Comparison of ENCODE assay signal across 26 cellular contexts in the genomic region with DNA sequence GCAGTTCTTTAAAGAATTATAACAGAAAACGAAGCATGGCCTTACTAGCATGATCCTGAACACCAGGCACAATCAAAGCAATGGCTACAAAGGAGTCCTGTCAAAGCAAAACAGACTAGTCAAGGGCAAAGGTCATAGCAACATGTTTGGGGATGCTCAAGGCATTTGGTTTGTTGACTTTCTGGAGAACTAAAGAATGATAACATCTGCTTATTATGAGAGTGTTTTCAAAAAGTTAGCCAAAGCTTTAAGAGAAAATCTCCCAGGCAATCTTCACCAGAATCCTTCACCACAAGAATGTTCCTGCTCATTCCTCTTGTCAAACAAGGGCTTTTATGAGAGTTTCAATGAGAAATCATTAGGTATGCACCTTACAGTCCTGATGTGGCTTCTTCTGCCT.
DNase-seq lines count a peak whose midpoint lies in the region; ATAC-seq, FAIRE-seq and TF ChIP-seq lines count a peak whose summit lies in the region.
"Had no signal": no experiment of that assay in that cellular context is flagged by ENCODE, and none has a peak within 500 bp of the region (broad histone marks: within the 10 kb centered on the region; RNA-seq: fewer than 3 reads in every experiment).

No MANE protein-coding gene starts in this region.

- no peak for ATAC-seq in activated CD8-positive, alpha-beta T cell treated with anti-CD3 and anti-CD28 coated beads for 36 hours
- ATAC-seq: A549, GM12878, K562, Panc1 had no signal

- TF ChIP-seq CTCF in BJ (IDR thresholded peaks at IDR 0.05; ENCODE audit: insufficient read depth, low read depth, low read length) (no peak), HFFc6 (IDR thresholded peaks at IDR 0.05) (no peak), astrocyte (IDR thresholded peaks at IDR 0.05; ENCODE audit: insufficient read depth, low read depth, low read length) (no peak)
- TF ChIP-seq CTCF in activated CD8-positive, alpha-beta T cell treated with anti-CD3 and anti-CD28 coated beads for 36 hours (IDR thresholded peaks at IDR 0.05), result no peak

- CTCF ChIA-PET in BJ (lab: Yijun Ruan, JAX), result interaction anchor here (1.0 to 1.7 kb wide), 3 partner anchors 8 to 404 kb away, joined by 3 to 8 read pairs (median 6); no protein-coding TSS in a partner anchor
- CTCF ChIA-PET in activated CD8-positive, alpha-beta T cell treated with anti-CD3 and anti-CD28 coated beads for 36 hours (lab: Charles Lee), result interaction anchor here (0.8 to 1.5 kb wide), 2 partner anchors 10 to 402 kb away, joined by 4 to 6 read pairs; no protein-coding TSS in a partner anchor

- H3K27me3 ChIP-seq in BJ (ENCODE audit: control insufficient read depth, insufficient read depth, low read length) (peaks cover 7% of the 10 kb centered on the region), astrocyte (ENCODE audit: insufficient read depth, low read length) (peaks cover 18% of the 10 kb centered on the region)

- H3K4me3 ChIP-seq in BJ (ENCODE audit: low read depth, low read length) (no peak overlapping the region), astrocyte (ENCODE audit: insufficient read depth, low read depth, low read length) (no peak overlapping the region)
- H3K4me3 ChIP-seq: A549, GM12878, K562, MG63 had no signal

- no peaks in the 10 kb centered on the region for H3K79me2 ChIP-seq in astrocyte (ENCODE audit: insufficient read depth, low read length)

- DNase-seq in BJ (ENCODE audit: low read depth), result peak; percentile 68
- DNase-seq in HFFc6, result peak; percentile 55
- DNase-seq in astrocyte (ENCODE audit: low read depth), result peak; percentile 7
- peak; percentile 59 for DNase-seq in islet precursor cell
- no peak for DNase-seq in NCI-H1436 (lab: John Stamatoyannopoulos, UW)
- no peak for DNase-seq in activated CD8-positive, alpha-beta T cell treated with anti-CD3 and anti-CD28 coated beads for 36 hours
- no peak for DNase-seq in putamen (ENCODE audit: low spot score)
- no peak for DNase-seq in activated naive CD4-positive, alpha-beta T cell (lab: John Stamatoyannopoulos, UW)
- DNase-seq: Calu3; CD8-positive, alpha-beta memory T cell; DND-41; Kasumi-1; MG63; NCI-H1694; NCI-H2029 treated with DMSO at 0.1 percent for 48 hours; NCI-H526 treated with DMSO at 0.1 percent for 48 hours; SHP77 treated with DMSO at 0.1 percent for 48 hours had no signal

- H3K4me1 Mint-ChIP-seq in HFFc6 (ENCODE audit: low read depth) (no peaks in the 10 kb centered on the region), astrocyte (ENCODE audit: low read depth, unreplicated experiment) (no peaks in the 10 kb centered on the region)
- H3K4me1 Mint-ChIP-seq in activated CD8-positive, alpha-beta T cell treated with anti-CD3 and anti-CD28 coated beads for 36 hours (ENCODE audit: low read depth), result peaks cover 3% of the 10 kb centered on the region

- no peaks in the 10 kb centered on the region for H3K36me3 ChIP-seq in BJ (ENCODE audit: control insufficient read depth, insufficient read depth, low read length)
- no peaks in the 10 kb centered on the region for H3K36me3 ChIP-seq in astrocyte (ENCODE audit: insufficient read depth, low read length)
- H3K36me3 ChIP-seq: MG63 had no signal

- H4K20me1 ChIP-seq in astrocyte (ENCODE audit: insufficient read depth, low read length), result no peaks in the 10 kb centered on the region

- H3K9me3 Mint-ChIP-seq in HFFc6, result peaks cover 17% of the 10 kb centered on the region
- H3K9me3 Mint-ChIP-seq in astrocyte (ENCODE audit: unreplicated experiment), result peaks cover 22% of the 10 kb centered on the region
- peaks cover 2% of the 10 kb centered on the region for H3K9me3 Mint-ChIP-seq in activated CD8-positive, alpha-beta T cell treated with anti-CD3 and anti-CD28 coated beads for 36 hours
- H3K9me3 Mint-ChIP-seq: T-helper 1 cell treated with Interleukin-12 subunit alpha and Interleukin-12 subunit beta and Interleukin-4 antibody, amounts not matched to agents 30 μg/mL and 1 μg/mL, for 36 hours had no signal

- H3K36me3 Mint-ChIP-seq in HFFc6 (ENCODE audit: low read depth) (peaks cover 5% of the 10 kb centered on the region; the same call in 1 of the 2 replicates), astrocyte (ENCODE audit: low read depth, unreplicated experiment) (peaks cover 2% of the 10 kb centered on the region)
- H3K36me3 Mint-ChIP-seq in activated CD8-positive, alpha-beta T cell treated with anti-CD3 and anti-CD28 coated beads for 36 hours (ENCODE audit: low read depth), result no peaks in the 10 kb centered on the region
- H3K36me3 Mint-ChIP-seq: CD8-positive, alpha-beta memory T cell had no signal

- H3K9me3 ChIP-seq in astrocyte (ENCODE audit: insufficient read depth, low read depth, low read length), result peaks cover 3% of the 10 kb centered on the region
- H3K9me3 ChIP-seq: MG63 had no signal

- H3K9ac ChIP-seq in astrocyte (ENCODE audit: low read length), result no peak overlapping the region

- intact Hi-C loops in activated CD8-positive, alpha-beta T cell treated with anti-CD3 and anti-CD28 coated beads for 36 hours (cut with micrococcal nuclease), result no loop called here

- H3K27ac Mint-ChIP-seq in HFFc6 (no peak overlapping the region), astrocyte (ENCODE audit: unreplicated experiment) (no peak overlapping the region)
- no peak overlapping the region for H3K27ac Mint-ChIP-seq in activated CD8-positive, alpha-beta T cell treated with anti-CD3 and anti-CD28 coated beads for 36 hours
- H3K27ac Mint-ChIP-seq: B cell; CD14-positive monocyte; CD8-positive, alpha-beta memory T cell; T-helper 1 cell treated with Interleukin-12 subunit alpha and Interleukin-12 subunit beta and Interleukin-4 antibody, amounts not matched to agents 30 μg/mL and 1 μg/mL, for 36 hours had no signal

- FAIRE-seq in astrocyte (lab: Jason Lieb, UNC), result no peak
- FAIRE-seq: A549, GM12878, H54, HTR-8/SVneo, K562 had no signal

- no peaks in the 10 kb centered on the region for H3K4me1 ChIP-seq in astrocyte (ENCODE audit: insufficient read depth, low read length)
- H3K4me1 ChIP-seq: A549 had no signal

- POLR2A ChIA-PET in BJ (lab: Charles Lee), result no interaction called here
- POLR2A ChIA-PET in activated CD8-positive, alpha-beta T cell treated with anti-CD3 and anti-CD28 coated beads for 36 hours (lab: Charles Lee), result no interaction called here

- H3K4me2 ChIP-seq in astrocyte (ENCODE audit: low read length), result no peak overlapping the region
- H3K4me2 ChIP-seq: A549 had no signal

- no peak overlapping the region for H2AFZ ChIP-seq in astrocyte (ENCODE audit: low read depth, low read length)

- H3K4me3 Mint-ChIP-seq in HFFc6 (no peak overlapping the region), astrocyte (ENCODE audit: unreplicated experiment) (no peak overlapping the region)
- no peak overlapping the region for H3K4me3 Mint-ChIP-seq in activated CD8-positive, alpha-beta T cell treated with anti-CD3 and anti-CD28 coated beads for 36 hours
- H3K4me3 Mint-ChIP-seq: B cell; CD8-positive, alpha-beta memory T cell; T-helper 1 cell treated with Interleukin-12 subunit alpha and Interleukin-12 subunit beta and Interleukin-4 antibody, amounts not matched to agents 30 μg/mL and 1 μg/mL, for 36 hours had no signal

- no peak overlapping the region for H3K27ac ChIP-seq in astrocyte (ENCODE audit: low read depth, low read length)
- H3K27ac ChIP-seq: A549 had no signal

- H3K27me3 Mint-ChIP-seq in HFFc6 (ENCODE audit: insufficient read depth) (peaks cover 28% of the 10 kb centered on the region), astrocyte (ENCODE audit: low read depth, unreplicated experiment) (peaks cover 42% of the 10 kb centered on the region)
- H3K27me3 Mint-ChIP-seq in activated CD8-positive, alpha-beta T cell treated with anti-CD3 and anti-CD28 coated beads for 36 hours, result peaks cover 29% of the 10 kb centered on the region

Comparison
In these comparisons a context has a peak if more than half of its experiments do, and no peak if none do; other contexts are left out.
1. DNase-seq: peak in BJ (single experiment), HFFc6 (single experiment), astrocyte (single experiment) and islet precursor cell (single experiment); none in NCI-H1436 (single experiment), activated CD8-positive, alpha-beta T cell treated with anti-CD3 and anti-CD28 coated beads for 36 hours (single experiment), putamen (single experiment) and activated naive CD4-positive, alpha-beta T cell (0 of 4).